9 cellular contexts compared by ENCODE assay signal in genomic region chr7:5218564-5219360, GRCh38.
DNase-seq lines count a peak whose midpoint lies in the region; ATAC-seq and TF ChIP-seq lines count a peak whose summit lies in the region.
"Had no signal": no experiment of that assay in that cellular context is flagged by ENCODE, and none has a peak within 500 bp of the region (broad histone marks: within the 10 kb centered on the region; RNA-seq: fewer than 3 reads in every experiment).

No MANE protein-coding gene starts in this region.

- no peak for TF ChIP-seq CTCF in GM10266 (IDR thresholded peaks at IDR 0.05; ENCODE audit: control insufficient read depth, insufficient read depth, low read depth, missing control alignments)

- DNase-seq in GM10266 (ENCODE audit: extremely low spot score) (peak; percentile 86), globus pallidus (ENCODE audit: low spot score) (peak; percentile 41), DMS153 (lab: John Stamatoyannopoulos, UW) (no peak), NCI-H1092 treated with DMSO at 0.1 percent for 48 hours (lab: John Stamatoyannopoulos, UW) (no peak), NCI-H345 (lab: John Stamatoyannopoulos, UW) (no peak), retina (no peak)
- DNase-seq: naive thymus-derived CD8-positive, alpha-beta T cell had no signal

- ATAC-seq in GM19468 (IDR thresholded peaks at IDR 0.05; ENCODE audit: extremely low read depth, unreplicated experiment) = peak; percentile 89
- peak; percentile 88 for ATAC-seq in HG03460 (IDR thresholded peaks at IDR 0.05; ENCODE audit: unreplicated experiment)

Comparison
In these comparisons a context has a peak if more than half of its experiments do, and no peak if none do; other contexts are left out.
1. DNase-seq: peak in GM10266 (single experiment) and globus pallidus (single experiment); none in DMS153 (single experiment), NCI-H1092 treated with DMSO at 0.1 percent for 48 hours (single experiment), NCI-H345 (single experiment) and retina (single experiment).